ENCODE assay signal across 8 cellular contexts in the genomic region with DNA sequence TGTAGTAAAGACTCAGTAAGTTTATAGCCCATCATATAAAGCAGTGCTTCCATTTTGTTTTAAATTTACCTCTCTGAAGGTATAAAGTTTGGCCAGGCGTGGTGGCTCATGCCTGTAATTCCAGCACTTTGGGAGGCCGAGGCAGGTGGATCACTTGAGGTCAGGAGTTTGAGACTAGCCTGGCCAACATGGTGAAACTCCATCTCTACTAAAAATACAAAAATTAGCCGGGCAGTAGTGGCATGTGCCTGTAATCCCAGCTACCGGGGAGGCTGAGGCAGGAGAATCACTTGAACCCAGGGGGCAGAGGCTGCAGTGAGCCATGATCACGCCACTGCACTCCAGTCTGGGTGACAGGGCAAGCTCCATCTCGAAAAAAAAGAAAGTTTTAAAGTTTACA.
DNase-seq lines count a peak whose midpoint lies in the region; ATAC-seq and TF ChIP-seq lines count a peak whose summit lies in the region.
"Not testable (repeated sequence)": the region's sequence is repeated elsewhere in the genome, so short reads cannot be mapped to it uniquely, and the experiment has no call there.

No MANE protein-coding gene starts in this region.

- not testable (repeated sequence) for BruUV-seq in A673 (replicated peaks; lab: Mats Ljungman, UMichigan)

- CTCF ChIA-PET in A673 (lab: Charles Lee), result interaction anchor here (0.8 kb wide), 1 partner anchor 246 kb away, joined by 8 read pairs; no protein-coding TSS in a partner anchor
- CTCF ChIA-PET in activated CD4-positive, alpha-beta T cell treated with anti-CD3 and anti-CD28 coated beads for 36 hours (lab: Charles Lee), result not testable (repeated sequence)

- not testable (repeated sequence) for DNase-seq in A673 (ENCODE audit: low spot score); activated CD4-positive, alpha-beta T cell treated with anti-CD3 and anti-CD28 coated beads for 36 hours; coronary artery (ENCODE audit: low spot score); memory B cell (ENCODE audit: low spot score in 2 of 2); psoas muscle; thoracic aorta (ENCODE audit: low spot score)

- not testable (repeated sequence) for ATAC-seq in activated CD4-positive, alpha-beta T cell treated with anti-CD3 and anti-CD28 coated beads for 36 hours; memory B cell (ENCODE audit: low read depth); psoas muscle; thoracic aorta (ENCODE audit: insufficient number of reproducible peaks, low FRiP score, low read depth)

- H3K27ac Mint-ChIP-seq in activated CD4-positive, alpha-beta T cell treated with anti-CD3 and anti-CD28 coated beads for 36 hours, result peak overlapping the region; percentile 77
- peak overlapping the region; percentile 42 for H3K27ac Mint-ChIP-seq in activated naive CD4-positive, alpha-beta T cell treated with anti-CD3 and anti-CD28 coated beads, Interleukin-2, amount 50 U/mL, for 24 hours
- H3K27ac Mint-ChIP-seq in memory B cell, result peak overlapping the region; percentile 35

- H3K4me1 ChIP-seq in A673 (ENCODE audit: insufficient read depth, low read length, poor library complexity, severe bottlenecking) (peaks cover 44% of the 10 kb centered on the region), OCI-LY3 (ENCODE audit: low read length) (peaks cover 52% of the 10 kb centered on the region), psoas muscle (peaks cover 22% of the 10 kb centered on the region), thoracic aorta (ENCODE audit: control insufficient read depth in 1 of 2, low read depth in 2 of 2) (peaks cover 28 to 49% of the 10 kb centered on the region in 2 donors)

- WGBS in psoas muscle, 3 donors, result 72 to 90% (median 73%) methylated on average over 6 of the region's 6 CpGs

- not testable (repeated sequence) for H3K4me3 ChIP-seq in A673 (ENCODE audit: low read depth, low read length, poor library complexity, severe bottlenecking); OCI-LY3 (ENCODE audit: low read length); coronary artery; psoas muscle; thoracic aorta

- H3K9ac ChIP-seq in OCI-LY3 (ENCODE audit: low read length), result not testable (repeated sequence)

- H3K36me3 Mint-ChIP-seq in activated CD4-positive, alpha-beta T cell treated with anti-CD3 and anti-CD28 coated beads for 36 hours (ENCODE audit: low read depth), result peaks cover 33% of the 10 kb centered on the region
- H3K36me3 Mint-ChIP-seq in activated naive CD4-positive, alpha-beta T cell treated with anti-CD3 and anti-CD28 coated beads, Interleukin-2, amount 50 U/mL, for 24 hours, result peaks cover 12% of the 10 kb centered on the region
- H3K36me3 Mint-ChIP-seq in memory B cell, result not testable (repeated sequence)

- not testable (repeated sequence) for H3K27me3 Mint-ChIP-seq in activated CD4-positive, alpha-beta T cell treated with anti-CD3 and anti-CD28 coated beads for 36 hours; activated naive CD4-positive, alpha-beta T cell treated with anti-CD3 and anti-CD28 coated beads, Interleukin-2, amount 50 U/mL, for 24 hours; memory B cell

- intact Hi-C loops in A673 (cut with micrococcal nuclease; ENCODE audit: unreplicated experiment); psoas muscle (cut with DNase I): not testable (repeated sequence)
- intact Hi-C loops in activated CD4-positive, alpha-beta T cell treated with anti-CD3 and anti-CD28 coated beads for 36 hours (cut with DNase I, micrococcal nuclease), result loop anchor here in 1 of 2 experiments (2.0 kb wide), 1 partner anchor 16 kb away; no protein-coding TSS in a partner anchor

- H3K36me3 ChIP-seq in A673 (ENCODE audit: insufficient read depth, low read length, poor library complexity, severe bottlenecking); OCI-LY3 (replicated peaks; ENCODE audit: low read depth, low read length); psoas muscle (ENCODE audit: insufficient read depth in 1 of 2, low read depth in 1 of 2); thoracic aorta: not testable (repeated sequence)

- peaks cover 47% of the 10 kb centered on the region for H3K4me1 Mint-ChIP-seq in activated CD4-positive, alpha-beta T cell treated with anti-CD3 and anti-CD28 coated beads for 36 hours
- H3K4me1 Mint-ChIP-seq in activated naive CD4-positive, alpha-beta T cell treated with anti-CD3 and anti-CD28 coated beads, Interleukin-2, amount 50 U/mL, for 24 hours, result peaks cover 25% of the 10 kb centered on the region
- not testable (repeated sequence) for H3K4me1 Mint-ChIP-seq in memory B cell

- H4K20me1 ChIP-seq in OCI-LY3 (ENCODE audit: insufficient read depth, low read length), result not testable (repeated sequence)

- H3K9me3 ChIP-seq in A673 (ENCODE audit: low read depth, low read length, poor library complexity, severe bottlenecking); OCI-LY3 (ENCODE audit: insufficient read depth, low read length); psoas muscle; thoracic aorta: not testable (repeated sequence)

- POLR2A ChIA-PET in A673 (lab: Charles Lee; ENCODE audit: low non-redundant PET), result interaction anchor here (0.7 kb wide), 1 partner anchor 14 kb away, joined by 6 read pairs; no protein-coding TSS in a partner anchor
- POLR2A ChIA-PET in activated CD4-positive, alpha-beta T cell treated with anti-CD3 and anti-CD28 coated beads for 36 hours (lab: Charles Lee), result interaction anchor here (9.7 kb wide), 1 partner anchor 39 kb away, joined by 180 read pairs; no protein-coding TSS in a partner anchor

- not testable (repeated sequence) for TF ChIP-seq CTCF in A673 (conservative IDR thresholded peaks at IDR 0.05; ENCODE audit: low read depth, low read length); OCI-LY3 (IDR thresholded peaks at IDR 0.05; ENCODE audit: low read depth, low read length); coronary artery (IDR thresholded peaks at IDR 0.05); psoas muscle (IDR thresholded peaks at IDR 0.05); thoracic aorta (IDR thresholded peaks at IDR 0.05)

- H2AFZ ChIP-seq in OCI-LY3 (ENCODE audit: low read depth, low read length), result not testable (repeated sequence)

- peak overlapping the region; percentile 26; the same call in 1 of the 2 replicates for H3K4me2 ChIP-seq in OCI-LY3 (ENCODE audit: low read length)

- H3K9me3 Mint-ChIP-seq in activated CD4-positive, alpha-beta T cell treated with anti-CD3 and anti-CD28 coated beads for 36 hours (ENCODE audit: low read depth); activated naive CD4-positive, alpha-beta T cell treated with anti-CD3 and anti-CD28 coated beads, Interleukin-2, amount 50 U/mL, for 24 hours; memory B cell: not testable (repeated sequence)

- H3K79me2 ChIP-seq in OCI-LY3 (ENCODE audit: low read length), result peaks cover 11% of the 10 kb centered on the region

- H3K4me3 Mint-ChIP-seq in activated CD4-positive, alpha-beta T cell treated with anti-CD3 and anti-CD28 coated beads for 36 hours; activated naive CD4-positive, alpha-beta T cell treated with anti-CD3 and anti-CD28 coated beads, Interleukin-2, amount 50 U/mL, for 24 hours; memory B cell: not testable (repeated sequence)

- H3K27ac ChIP-seq in A673 (ENCODE audit: low read depth, low read length, poor library complexity, severe bottlenecking), result peak overlapping the region; percentile 27
- H3K27ac ChIP-seq in OCI-LY3 (ENCODE audit: low read length), result peak overlapping the region; percentile 97
- H3K27ac ChIP-seq in coronary artery, result peak overlapping the region; percentile 39 to 78
- peak overlapping the region; percentile 53 for H3K27ac ChIP-seq in psoas muscle
- H3K27ac ChIP-seq in thoracic aorta, result peak overlapping the region; percentile 63 to 71

- not testable (repeated sequence) for H3K27me3 ChIP-seq in A673 (replicated peaks; ENCODE audit: insufficient read depth, low read depth, low read length, poor library complexity); OCI-LY3 (ENCODE audit: low read depth, low read length); psoas muscle (ENCODE audit: insufficient read depth in 3 of 3, low read length in 2 of 3); thoracic aorta (replicated peaks; ENCODE audit: insufficient read depth)

Comparison
In these comparisons a context has a peak if more than half of its experiments do, and no peak if none do; other contexts are left out.
1. H3K27ac ChIP-seq: peak in every context shown above with its lines; median percentile 97 in OCI-LY3; 67 in thoracic aorta; 58 in coronary artery; 53 in psoas muscle; 27 in A673.